In the genomic region with DNA sequence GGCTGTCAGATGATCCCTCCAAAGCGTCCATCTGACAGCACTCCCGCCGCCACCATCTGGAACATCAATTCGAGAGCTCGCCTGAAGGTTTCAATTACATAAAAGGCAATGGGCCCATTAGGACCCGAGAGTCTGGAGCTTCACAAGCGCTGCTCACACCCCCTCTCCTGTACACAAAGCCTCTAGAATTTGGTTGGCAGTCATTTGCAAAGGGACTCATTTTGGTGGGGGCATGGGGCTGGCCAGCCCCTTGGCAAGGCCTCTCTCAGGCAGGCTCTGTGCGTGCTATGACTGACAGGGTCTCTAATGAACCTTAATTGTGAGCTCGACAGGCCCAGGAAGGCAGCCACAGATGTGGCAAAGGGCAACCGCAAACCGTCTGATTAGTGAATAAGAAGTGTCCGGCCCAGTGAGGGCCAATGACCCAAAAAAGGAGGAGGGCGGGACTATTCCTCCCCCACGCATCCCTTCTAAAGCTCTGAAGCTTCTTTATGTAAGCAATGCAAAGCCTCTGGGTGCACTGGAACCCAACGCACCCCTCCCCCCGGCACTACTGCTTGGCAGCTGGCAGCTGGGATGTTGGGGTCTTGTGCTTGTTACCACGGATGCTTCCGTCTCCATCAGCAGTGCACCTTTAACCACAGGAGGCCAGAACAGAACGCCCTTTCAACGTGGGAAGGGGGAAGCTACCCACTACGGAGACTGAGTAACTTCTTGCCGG, we compare ENCODE assay signal across 11 cellular contexts.
DNase-seq lines count a peak whose midpoint lies in the region; ATAC-seq and TF ChIP-seq lines count a peak whose summit lies in the region.
"Had no signal": no experiment of that assay in that cellular context is flagged by ENCODE, and none has a peak within 500 bp of the region (broad histone marks: within the 10 kb centered on the region; RNA-seq: fewer than 3 reads in every experiment).

No MANE protein-coding gene starts in this region.

- peak; percentile 72 for ATAC-seq in IMR-90 (ENCODE audit: low read depth)
- peak in 2 of 4 donors; percentile 18 to 27 for ATAC-seq in heart left ventricle

- H3K4me2 ChIP-seq in IMR-90 (ENCODE audit: low read depth, low read length) = no peak overlapping the region
- no peak overlapping the region for H3K4me2 ChIP-seq in SK-N-SH

- no peak overlapping the region for H2BK20ac ChIP-seq in IMR-90 (ENCODE audit: low read depth, low read length)

- H3K4me1 ChIP-seq in IMR-90 (ENCODE audit: control insufficient read depth, insufficient read depth, low read length) (peaks cover 26% of the 10 kb centered on the region), SK-N-SH (ENCODE audit: control insufficient read depth in 1 of 2, insufficient read depth in 2 of 2, low read depth in 1 of 2, low read length in 1 of 2) (peaks cover 6 to 64% of the 10 kb centered on the region in 2 experiments; a peak in 3 of 4 replicates), heart left ventricle (peaks cover 2 to 84% (median 59%) of the 10 kb centered on the region in 12 donors)

- H3K9ac ChIP-seq in IMR-90 (ENCODE audit: low read depth, low read length) = no peak overlapping the region
- H3K9ac ChIP-seq in SK-N-SH = no peak overlapping the region

- peaks cover 96% of the 10 kb centered on the region for H4K20me1 ChIP-seq in IMR-90 (ENCODE audit: insufficient read depth, low read length)
- H4K20me1 ChIP-seq in SK-N-SH (ENCODE audit: insufficient read depth) = peaks cover 96% of the 10 kb centered on the region

- no peak overlapping the region for H3K23ac ChIP-seq in IMR-90 (ENCODE audit: low read depth, low read length)

- H3K27me3 ChIP-seq in IMR-90 (ENCODE audit: control insufficient read depth, insufficient read depth, low read length) = no peaks in the 10 kb centered on the region
- H3K27me3 ChIP-seq in SK-N-SH (ENCODE audit: insufficient read depth) = no peaks in the 10 kb centered on the region
- H3K27me3 ChIP-seq in heart left ventricle = no peaks in the 10 kb centered on the region
- H3K27me3 ChIP-seq: suprapubic skin had no signal

- H3K56ac ChIP-seq in IMR-90 (ENCODE audit: extremely low read depth, insufficient read depth, low read length) = no peak overlapping the region

- no peak overlapping the region; the same call in 1 of the 2 replicates for H4K5ac ChIP-seq in IMR-90 (ENCODE audit: low read depth, low read length)

- H2AK5ac ChIP-seq in IMR-90 (ENCODE audit: low read depth, low read length) = peak overlapping the region; percentile 36; the same call in 1 of the 2 replicates

- H3K4ac ChIP-seq in IMR-90 (ENCODE audit: low read depth, low read length) = no peak overlapping the region

- peaks cover 53% of the 10 kb centered on the region for H3K9me1 ChIP-seq in IMR-90 (ENCODE audit: insufficient read depth, low read length)

- DNase-seq in IMR-90 (peak; percentile 27), SK-N-SH (peak; percentile 72), heart left ventricle (peak in 1 of 5 donors; percentile 37), RPMI8226 (no peak), globus pallidus (ENCODE audit: low spot score) (no peak), foreskin melanocyte (no peak), NCI-H748 treated with DMSO at 0.1 percent for 48 hours (lab: John Stamatoyannopoulos, UW) (no peak)
- DNase-seq: activated effector memory CD4-positive, alpha-beta T cell treated with Interleukin-2 at 50 U/mL for 16 hours; NCI-H526 treated with DMSO at 0.1 percent for 48 hours had no signal

- H2BK5ac ChIP-seq in IMR-90 (ENCODE audit: low read depth, low read length, poor library complexity, severe bottlenecking) = no peak overlapping the region

- CTCF ChIA-PET in IMR-90 (lab: Yijun Ruan, JAX) (interaction anchor here (0.5 to 1.0 kb wide), 4 partner anchors 15 to 248 kb away, joined by 3 read pairs; no protein-coding TSS in a partner anchor), SK-N-SH (lab: Yijun Ruan, JAX) (interaction anchor here (0.6 to 8.2 kb wide), 27 partner anchors 10 to 254 kb away, joined by 3 to 68 read pairs (median 5); no protein-coding TSS in a partner anchor)

- intact Hi-C loops in IMR-90 (cut with micrococcal nuclease) = no loop called here
- intact Hi-C loops in heart left ventricle (cut with DNase I) = no loop called here

- H3K14ac ChIP-seq in IMR-90 (replicated peaks; ENCODE audit: low read depth, low read length) = no peak overlapping the region

- in situ Hi-C loops in IMR-90 (cut with MboI; ENCODE audit: low sequenced_read_pairs) = no loop called here

- H2AK9ac ChIP-seq in IMR-90 (replicated peaks; ENCODE audit: low read depth, low read length, poor library complexity) = no peak overlapping the region

- no peak overlapping the region for H2BK120ac ChIP-seq in IMR-90 (ENCODE audit: low read depth, low read length)

- POLR2A ChIA-PET in IMR-90 (lab: Charles Lee; ENCODE audit: unreplicated experiment) = no interaction called here
- POLR2A ChIA-PET in SK-N-SH (lab: Yijun Ruan, JAX) = interaction anchor here (0.9 to 1.0 kb wide), 2 partner anchors 79 to 239 kb away, joined by 3 to 4 read pairs; partner anchors contain the start of gene CAPZB

- H3K4me3 ChIP-seq in IMR-90 (ENCODE audit: insufficient read depth, low read depth, low read length) (no peak overlapping the region), SK-N-SH (ENCODE audit: low read depth in 2 of 2, low read length in 1 of 2) (no peak overlapping the region), heart left ventricle (no peak overlapping the region)
- H3K4me3 ChIP-seq: suprapubic skin had no signal

- TF ChIP-seq RAD21 in IMR-90 (IDR thresholded peaks at IDR 0.05; ENCODE audit: low read length) (no peak), SK-N-SH (IDR thresholded peaks at IDR 0.05; ENCODE audit: low read length) (no peak)

- no peak overlapping the region for H2AFZ ChIP-seq in IMR-90 (replicated peaks; ENCODE audit: low read length, poor library complexity)
- H2AFZ ChIP-seq in SK-N-SH (ENCODE audit: low read depth) = no peak overlapping the region

- peaks cover 23% of the 10 kb centered on the region for H3K36me3 Mint-ChIP-seq in stimulated activated naive CD8-positive, alpha-beta T cell treated with anti-CD3 and anti-CD28 coated beads, Interleukin-15, Interleukin-2, amounts not matched to agents 100 ng/mL and 50 ng/mL, for 24 hours (ENCODE audit: low read depth)

- TF ChIP-seq POLR2A in IMR-90 (IDR thresholded peaks at IDR 0.05; ENCODE audit: low read depth, low read length) (no peak), heart left ventricle (IDR thresholded peaks at IDR 0.05) (no peak)

- no peak overlapping the region for H4K91ac ChIP-seq in IMR-90 (ENCODE audit: insufficient read depth, low read depth, low read length)

- no peak overlapping the region for H3K27ac ChIP-seq in IMR-90 (ENCODE audit: insufficient read depth, low read length)
- peak overlapping the region in 1 of 2 experiments; percentile 95; a peak in 2 of 4 replicates for H3K27ac ChIP-seq in SK-N-SH (ENCODE audit: low read depth in 2 of 2, low read length in 1 of 2)
- H3K27ac ChIP-seq in heart left ventricle = peak overlapping the region in 8 of 12 donors; percentile 5 to 83 (median 51)
- H3K27ac ChIP-seq: suprapubic skin had no signal

- H3K27ac Mint-ChIP-seq in stimulated activated naive CD8-positive, alpha-beta T cell treated with anti-CD3 and anti-CD28 coated beads, Interleukin-15, Interleukin-2, amounts not matched to agents 100 ng/mL and 50 ng/mL, for 24 hours = peak overlapping the region; percentile 52

- H3K9me3 ChIP-seq in IMR-90 (ENCODE audit: control insufficient read depth, insufficient read depth, low read length) (no peaks in the 10 kb centered on the region), SK-N-SH (no peaks in the 10 kb centered on the region), heart left ventricle (no peaks in the 10 kb centered on the region)
- H3K9me3 ChIP-seq: suprapubic skin had no signal

- H3K79me2 ChIP-seq in SK-N-SH (ENCODE audit: insufficient read depth) = peaks cover 94% of the 10 kb centered on the region

- TF ChIP-seq CTCF in IMR-90 (conservative IDR thresholded peaks at IDR 0.05; ENCODE audit: low read depth, low read length) = no peak
- no peak for TF ChIP-seq CTCF in SK-N-SH (IDR thresholded peaks at IDR 0.05)
- no peak for TF ChIP-seq CTCF in heart left ventricle (IDR thresholded peaks at IDR 0.05)

- TF ChIP-seq EP300 in SK-N-SH (IDR thresholded peaks at IDR 0.05; ENCODE audit: borderline replicate concordance in 1 of 2, low read depth in 1 of 2, low read length in 1 of 2) = peak in 1 of 2 experiments; percentile 44; a peak in 1 of 4 replicates

- WGBS in IMR-90 (ENCODE audit: extremely low coverage in 2 of 2, insufficient read length in 1 of 2), 2 experiments = 34% methylated on average over 6 of the region's 22 CpGs; no CpG with 5 or more reads in 1 of the 2 experiments
- WGBS in SK-N-SH (ENCODE audit: low lambda C conversion rate) = 77% methylated on average over 20 of the region's 22 CpGs
- WGBS in heart left ventricle, 4 donors = 65 to 75% (median 69%) methylated on average over 21 to 22 of the region's 22 CpGs

- no peaks in the 10 kb centered on the region for H3K9me3 Mint-ChIP-seq in stimulated activated naive CD8-positive, alpha-beta T cell treated with anti-CD3 and anti-CD28 coated beads, Interleukin-15, Interleukin-2, amounts not matched to agents 100 ng/mL and 50 ng/mL, for 24 hours

- H2BK15ac ChIP-seq in IMR-90 (ENCODE audit: low read depth, low read length) = no peak overlapping the region

- dilution Hi-C loops in IMR-90 (cut with HindIII; ENCODE audit: low sequenced_read_pairs, unreplicated experiment) = no loop called here

- no peaks in the 10 kb centered on the region for H3K9me2 ChIP-seq in SK-N-SH

- H3K4me3 Mint-ChIP-seq in stimulated activated naive CD8-positive, alpha-beta T cell treated with anti-CD3 and anti-CD28 coated beads, Interleukin-15, Interleukin-2, amounts not matched to agents 100 ng/mL and 50 ng/mL, for 24 hours = no peak overlapping the region

- H3K27me3 Mint-ChIP-seq in stimulated activated naive CD8-positive, alpha-beta T cell treated with anti-CD3 and anti-CD28 coated beads, Interleukin-15, Interleukin-2, amounts not matched to agents 100 ng/mL and 50 ng/mL, for 24 hours = no peaks in the 10 kb centered on the region

- no TSS peak for BruUV-seq in IMR-90 (replicated peaks; lab: Mats Ljungman, UMichigan)

- H3K36me3 ChIP-seq in IMR-90 (ENCODE audit: control insufficient read depth, insufficient read depth, low read length) (peaks cover 11% of the 10 kb centered on the region), SK-N-SH (replicated peaks in 1 of 2; ENCODE audit: control insufficient read depth in 1 of 2, insufficient read depth in 2 of 2, low read length in 1 of 2) (peaks cover 5 to 20% of the 10 kb centered on the region in 2 experiments), heart left ventricle (peaks cover 0 to 59% (median 0%) of the 10 kb centered on the region in 9 donors)
- H3K36me3 ChIP-seq: suprapubic skin had no signal

- H3K18ac ChIP-seq in IMR-90 (ENCODE audit: low read depth, low read length) = no peak overlapping the region

- H3K79me1 ChIP-seq in IMR-90 (ENCODE audit: low read depth in 1 of 2, low read length in 2 of 2) = peaks cover 68 to 97% of the 10 kb centered on the region in 2 experiments

- peaks cover 67% of the 10 kb centered on the region for H3K4me1 Mint-ChIP-seq in stimulated activated naive CD8-positive, alpha-beta T cell treated with anti-CD3 and anti-CD28 coated beads, Interleukin-15, Interleukin-2, amounts not matched to agents 100 ng/mL and 50 ng/mL, for 24 hours (ENCODE audit: low read depth)

- no peak overlapping the region for H4K8ac ChIP-seq in IMR-90 (ENCODE audit: low read depth in 2 of 2, low read length in 2 of 2)

- no peaks in the 10 kb centered on the region for H3F3A ChIP-seq in SK-N-SH (replicated peaks; ENCODE audit: insufficient read depth)

Comparison
In these comparisons a context has a peak if more than half of its experiments do, and no peak if none do; other contexts are left out.
1. DNase-seq: peak in IMR-90 (single experiment) and SK-N-SH (single experiment); none in RPMI8226 (single experiment), globus pallidus (single experiment), foreskin melanocyte (single experiment) and NCI-H748 treated with DMSO at 0.1 percent for 48 hours (single experiment).